1 cellular context compared by ENCODE assay signal in genomic region chr12:79638490-79638889, GRCh38.
TF ChIP-seq lines count a peak whose summit lies in the region.

No MANE protein-coding gene starts in this region.

TF ChIP-seq in HepG2, 621 proteins besides CTCF, POLR2A, EP300 and RAD21:
- no peak for TF ChIP-seq YY1 (IDR thresholded peaks at IDR 0.05; ENCODE audit: insufficient read depth, insufficient replicate concordance, low read depth, low read length)
- TF ChIP-seq ISL2 (CRISPR knock-in tag; IDR thresholded peaks at IDR 0.05) = no peak
- TF ChIP-seq SAP130 (CRISPR knock-in tag; IDR thresholded peaks at IDR 0.05; ENCODE audit: low read depth) = no peak
- TF ChIP-seq, protein P1, sequence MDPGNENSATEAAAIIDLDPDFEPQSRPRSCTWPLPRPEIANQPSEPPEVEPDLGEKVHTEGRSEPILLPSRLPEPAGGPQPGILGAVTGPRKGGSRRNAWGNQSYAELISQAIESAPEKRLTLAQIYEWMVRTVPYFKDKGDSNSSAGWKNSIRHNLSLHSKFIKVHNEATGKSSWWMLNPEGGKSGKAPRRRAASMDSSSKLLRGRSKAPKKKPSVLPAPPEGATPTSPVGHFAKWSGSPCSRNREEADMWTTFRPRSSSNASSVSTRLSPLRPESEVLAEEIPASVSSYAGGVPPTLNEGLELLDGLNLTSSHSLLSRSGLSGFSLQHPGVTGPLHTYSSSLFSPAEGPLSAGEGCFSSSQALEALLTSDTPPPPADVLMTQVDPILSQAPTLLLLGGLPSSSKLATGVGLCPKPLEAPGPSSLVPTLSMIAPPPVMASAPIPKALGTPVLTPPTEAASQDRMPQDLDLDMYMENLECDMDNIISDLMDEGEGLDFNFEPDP (CRISPR knock-in tag; conservative IDR thresholded peaks at IDR 0.05) = no peak
- no peak for TF ChIP-seq WIZ (CRISPR knock-in tag; IDR thresholded peaks at IDR 0.05)
- TF ChIP-seq ELF1 (CRISPR knock-in tag; IDR thresholded peaks at IDR 0.05) = no peak
- TF ChIP-seq, protein P2, sequence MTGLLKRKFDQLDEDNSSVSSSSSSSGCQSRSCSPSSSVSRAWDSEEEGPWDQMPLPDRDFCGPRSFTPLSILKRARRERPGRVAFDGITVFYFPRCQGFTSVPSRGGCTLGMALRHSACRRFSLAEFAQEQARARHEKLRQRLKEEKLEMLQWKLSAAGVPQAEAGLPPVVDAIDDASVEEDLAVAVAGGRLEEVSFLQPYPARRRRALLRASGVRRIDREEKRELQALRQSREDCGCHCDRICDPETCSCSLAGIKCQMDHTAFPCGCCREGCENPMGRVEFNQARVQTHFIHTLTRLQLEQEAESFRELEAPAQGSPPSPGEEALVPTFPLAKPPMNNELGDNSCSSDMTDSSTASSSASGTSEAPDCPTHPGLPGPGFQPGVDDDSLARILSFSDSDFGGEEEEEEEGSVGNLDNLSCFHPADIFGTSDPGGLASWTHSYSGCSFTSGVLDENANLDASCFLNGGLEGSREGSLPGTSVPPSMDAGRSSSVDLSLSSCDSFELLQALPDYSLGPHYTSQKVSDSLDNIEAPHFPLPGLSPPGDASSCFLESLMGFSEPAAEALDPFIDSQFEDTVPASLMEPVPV (CRISPR knock-in tag; IDR thresholded peaks at IDR 0.05) = no peak
- no peak for TF ChIP-seq ATF3 (CRISPR knock-in tag; IDR thresholded peaks at IDR 0.05)
- no peak for TF ChIP-seq FIP1L1 (IDR thresholded peaks at IDR 0.05; ENCODE audit: borderline replicate concordance, insufficient read depth, low read depth, low read length)
- no peak for TF ChIP-seq SOX13 (IDR thresholded peaks at IDR 0.05)
- TF ChIP-seq SOX13 (CRISPR knock-in tag; conservative IDR thresholded peaks at IDR 0.05 in 1 of 2, IDR thresholded peaks at IDR 0.05 in 1 of 2) = no peak
